Comparison of ENCODE assay signal across 1 cellular context in genomic region chr1:153532769-153533599, GRCh38.
TF ChIP-seq lines count a peak whose summit lies in the region.

No MANE protein-coding gene starts in this region.

TF ChIP-seq in HepG2, 621 proteins besides CTCF, POLR2A, EP300 and RAD21 (continued from another document and continues in another):
- TF ChIP-seq ZNF678 (CRISPR knock-in tag; IDR thresholded peaks at IDR 0.05): no peak
- TF ChIP-seq ZNF383 (CRISPR knock-in tag; IDR thresholded peaks at IDR 0.05; ENCODE audit: borderline replicate concordance): no peak
- TF ChIP-seq SAP130 (CRISPR knock-in tag; IDR thresholded peaks at IDR 0.05; ENCODE audit: low read depth): peak; percentile 78
- peak; percentile 21 for TF ChIP-seq TEAD3 (CRISPR knock-in tag; optimal IDR thresholded peaks at IDR 0.05; ENCODE audit: borderline replicate concordance)
- no peak for TF ChIP-seq POGK (CRISPR knock-in tag; conservative IDR thresholded peaks at IDR 0.05)
- TF ChIP-seq RNF2 (conservative IDR thresholded peaks at IDR 0.05; ENCODE audit: low read depth): no peak
- TF ChIP-seq ZNF251 (CRISPR knock-in tag; IDR thresholded peaks at IDR 0.05): no peak
- TF ChIP-seq YEATS2 (CRISPR knock-in tag; IDR thresholded peaks at IDR 0.05; ENCODE audit: borderline replicate concordance): no peak
- TF ChIP-seq CCAR2 (optimal IDR thresholded peaks at IDR 0.05; ENCODE audit: low read depth, low read length): peak; percentile 64
- no peak; the same call in 1 of the 2 replicates for TF ChIP-seq ZNF281 (CRISPR knock-in tag; IDR thresholded peaks at IDR 0.05; ENCODE audit: borderline replicate concordance)
- no peak for TF ChIP-seq SUZ12 (IDR thresholded peaks at IDR 0.05; ENCODE audit: low read depth, low read length)
- TF ChIP-seq BCLAF1 (IDR thresholded peaks at IDR 0.05): no peak
- no peak for TF ChIP-seq ZMAT3 (CRISPR knock-in tag; conservative IDR thresholded peaks at IDR 0.05)
- no peak for TF ChIP-seq IKZF4 (CRISPR knock-in tag; IDR thresholded peaks at IDR 0.05; ENCODE audit: borderline replicate concordance, low read depth, not compliant biosample characterization)
- TF ChIP-seq CBX2 (IDR thresholded peaks at IDR 0.05; ENCODE audit: low read depth, low read length): no peak
- no peak for TF ChIP-seq CBX2 (CRISPR knock-in tag; IDR thresholded peaks at IDR 0.05; ENCODE audit: low read depth)
- no peak for TF ChIP-seq THAP9 (CRISPR knock-in tag; IDR thresholded peaks at IDR 0.05; ENCODE audit: borderline replicate concordance)
- TF ChIP-seq KDM4B (CRISPR knock-in tag; IDR thresholded peaks at IDR 0.05): no peak
- no peak for TF ChIP-seq TAF1 (CRISPR knock-in tag; IDR thresholded peaks at IDR 0.05)
- no peak for TF ChIP-seq IKZF5 (CRISPR knock-in tag; IDR thresholded peaks at IDR 0.05)
- peak; percentile 47; the same call in 1 of the 2 replicates for TF ChIP-seq KAT7 (CRISPR knock-in tag; IDR thresholded peaks at IDR 0.05; ENCODE audit: borderline replicate concordance)
- no peak for TF ChIP-seq NR2F6 (IDR thresholded peaks at IDR 0.05)
- no peak for TF ChIP-seq NR2F6 (CRISPR knock-in tag; IDR thresholded peaks at IDR 0.05)
- TF ChIP-seq ZNF205 (CRISPR knock-in tag; IDR thresholded peaks at IDR 0.05): peak; percentile 31; the same call in 1 of the 2 replicates
- TF ChIP-seq ISX (CRISPR knock-in tag; conservative IDR thresholded peaks at IDR 0.05): no peak
- peak; percentile 47 for TF ChIP-seq UBTF (CRISPR knock-in tag; IDR thresholded peaks at IDR 0.05)
- TF ChIP-seq NR2C2 (CRISPR knock-in tag; IDR thresholded peaks at IDR 0.05; ENCODE audit: borderline replicate concordance): no peak
- TF ChIP-seq ASH2L (IDR thresholded peaks at IDR 0.05; ENCODE audit: insufficient read length, low read depth, low read length): no peak
- no peak for TF ChIP-seq ZNF280B (CRISPR knock-in tag; IDR thresholded peaks at IDR 0.05; ENCODE audit: borderline replicate concordance)
- no peak for TF ChIP-seq ZNF512B (CRISPR knock-in tag; IDR thresholded peaks at IDR 0.05; ENCODE audit: borderline replicate concordance)
- TF ChIP-seq NR2F2 (IDR thresholded peaks at IDR 0.05; ENCODE audit: borderline replicate concordance, low read depth): peak; percentile 14; the same call in 1 of the 2 replicates
- no peak for TF ChIP-seq CSRNP2 (CRISPR knock-in tag; conservative IDR thresholded peaks at IDR 0.05; ENCODE audit: low read depth)
- TF ChIP-seq ZGPAT (CRISPR knock-in tag; IDR thresholded peaks at IDR 0.05): peak; percentile 46; the same call in 1 of the 2 replicates
- peak; percentile 37; the same call in 1 of the 2 replicates for TF ChIP-seq TGIF2 (CRISPR knock-in tag; IDR thresholded peaks at IDR 0.05)
- no peak for TF ChIP-seq PRMT3 (CRISPR knock-in tag; IDR thresholded peaks at IDR 0.05; ENCODE audit: borderline replicate concordance, low read depth)
